ENCODE assay signal across 15 cellular contexts in genomic region chr7:131004371-131004770, GRCh38.
A peak's percentile ranks its signal among the peaks of the same experiment; 100 is the strongest.
DNase-seq lines count a peak whose midpoint lies in the region; ATAC-seq and TF ChIP-seq lines count a peak whose summit lies in the region.
"Had no signal": no experiment of that assay in that cellular context is flagged by ENCODE, and none has a peak within 500 bp of the region (broad histone marks: within the 10 kb centered on the region; RNA-seq: fewer than 3 reads in every experiment).

No MANE protein-coding gene starts in this region.

- H3K4me3 Mint-ChIP-seq in HFFc6: no peak overlapping the region; the same call in 1 of the 2 replicates
- no peak overlapping the region for H3K4me3 Mint-ChIP-seq in natural killer cell treated with Interleukin-12 subunit alpha and Interleukin-12 subunit beta and Interleukin-15 and Interleukin-18, amount 100 ng/mL, for 72 hours

- H3K4me1 Mint-ChIP-seq in HFFc6 (ENCODE audit: low read depth): peaks cover 56% of the 10 kb centered on the region
- H3K4me1 Mint-ChIP-seq in natural killer cell treated with Interleukin-12 subunit alpha and Interleukin-12 subunit beta and Interleukin-15 and Interleukin-18, amount 100 ng/mL, for 72 hours (ENCODE audit: low read depth in 2 of 2): peaks cover 52 to 55% of the 10 kb centered on the region in 2 donors

- peak; percentile 61 for DNase-seq in NOMO-1 treated with DMSO at 0.1 percent for 48 hours (lab: John Stamatoyannopoulos, UW; ENCODE audit: unreplicated experiment)
- DNase-seq in NOMO-1 treated with dmso at 0.1 percent for 144 hours (lab: John Stamatoyannopoulos, UW; ENCODE audit: unreplicated experiment): no peak
- DNase-seq in HFFc6: no peak
- DNase-seq in SKM-1 (lab: John Stamatoyannopoulos, UW; ENCODE audit: unreplicated experiment): peak; percentile 58
- DNase-seq in natural killer cell treated with Interleukin-12 subunit alpha and Interleukin-12 subunit beta and Interleukin-15 and Interleukin-18, amount 100 ng/mL, for 72 hours (ENCODE audit: low spot score): no peak
- no peak for DNase-seq in Right ventricle myocardium superior
- no peak for DNase-seq in T-helper 9 cell
- DNase-seq: activated CD4-positive, alpha-beta T cell treated with anti-CD3 and anti-CD28 coated beads for 4 hours; activated T-cell treated with anti-CD3 and anti-CD28 coated beads, Interleukin-2, amount 50 U/mL, for 48 hours; CD4-positive, CD25-positive, alpha-beta regulatory T cell; NCI-H69; occipital lobe; right lobe of liver; T-helper 2 cell had no signal

- H3K27me3 Mint-ChIP-seq in HFFc6 (ENCODE audit: insufficient read depth): peaks cover 3% of the 10 kb centered on the region; the same call in 1 of the 2 replicates
- H3K27me3 Mint-ChIP-seq in natural killer cell treated with Interleukin-12 subunit alpha and Interleukin-12 subunit beta and Interleukin-15 and Interleukin-18, amount 100 ng/mL, for 72 hours: no peaks in the 10 kb centered on the region

- peak overlapping the region; percentile 14; the same call in 1 of the 2 replicates for H3K27ac Mint-ChIP-seq in HFFc6
- peak overlapping the region; percentile 51 to 95 for H3K27ac Mint-ChIP-seq in natural killer cell treated with Interleukin-12 subunit alpha and Interleukin-12 subunit beta and Interleukin-15 and Interleukin-18, amount 100 ng/mL, for 72 hours
- H3K27ac Mint-ChIP-seq: CD4-positive, CD25-positive, alpha-beta regulatory T cell had no signal

- no peak for ATAC-seq in natural killer cell treated with Interleukin-12 subunit alpha and Interleukin-12 subunit beta and Interleukin-15 and Interleukin-18, amount 100 ng/mL, for 72 hours
- ATAC-seq in Right ventricle myocardium superior (ENCODE audit: poor library complexity) (no peak), HG03045 (IDR thresholded peaks at IDR 0.05; ENCODE audit: unreplicated experiment) (no peak)

- peaks cover 6% of the 10 kb centered on the region for H3K9me3 Mint-ChIP-seq in HFFc6
- no peaks in the 10 kb centered on the region for H3K9me3 Mint-ChIP-seq in natural killer cell treated with Interleukin-12 subunit alpha and Interleukin-12 subunit beta and Interleukin-15 and Interleukin-18, amount 100 ng/mL, for 72 hours

- intact Hi-C loops in Right ventricle myocardium superior (cut with DNase I): no loop called here

- peaks cover 45% of the 10 kb centered on the region for H3K36me3 Mint-ChIP-seq in HFFc6 (ENCODE audit: low read depth)
- H3K36me3 Mint-ChIP-seq in natural killer cell treated with Interleukin-12 subunit alpha and Interleukin-12 subunit beta and Interleukin-15 and Interleukin-18, amount 100 ng/mL, for 72 hours: peaks cover 14% of the 10 kb centered on the region

- no peak for TF ChIP-seq CTCF in HFFc6 (IDR thresholded peaks at IDR 0.05)

Comparison
In these comparisons a context has a peak if more than half of its experiments do, and no peak if none do; other contexts are left out.
1. DNase-seq: peak in NOMO-1 treated with DMSO at 0.1 percent for 48 hours (single experiment) and SKM-1 (single experiment); none in NOMO-1 treated with dmso at 0.1 percent for 144 hours (single experiment), HFFc6 (single experiment), natural killer cell treated with Interleukin-12 subunit alpha and Interleukin-12 subunit beta and Interleukin-15 and Interleukin-18, amount 100 ng/mL, for 72 hours (single experiment), Right ventricle myocardium superior (single experiment) and T-helper 9 cell (single experiment).